ENCODE assay signal across 19 cellular contexts in genomic region chr5:142840591-142840990, GRCh38.
DNase-seq lines count a peak whose midpoint lies in the region; ATAC-seq and TF ChIP-seq lines count a peak whose summit lies in the region.
"Had no signal": no experiment of that assay in that cellular context is flagged by ENCODE, and none has a peak within 500 bp of the region (broad histone marks: within the 10 kb centered on the region; RNA-seq: fewer than 3 reads in every experiment).

No MANE protein-coding gene starts in this region.

- H3K4me3 Mint-ChIP-seq in stimulated activated naive CD8-positive, alpha-beta T cell treated with anti-CD3 and anti-CD28 coated beads, Interleukin-15, amount 100 ng/mL, for 72 hours, result no peak overlapping the region
- H3K4me3 Mint-ChIP-seq: activated CD8-positive, alpha-beta memory T cell treated with anti-CD3 and anti-CD28 coated beads, Interleukin-2, amount 10 ng/mL, durations not matched to agents 7 days and 5 days; GM23338; natural killer cell treated with Interleukin-12 subunit alpha and Interleukin-12 subunit beta and Interleukin-15 and Interleukin-18, amount 100 ng/mL, for 72 hours; T-helper 17 cell had no signal

- H3K4me3 ChIP-seq in heart left ventricle (no peak overlapping the region), neutrophil (ENCODE audit: low read depth in 1 of 2, low read length in 1 of 2) (no peak overlapping the region), aorta (ENCODE audit: low read length in 2 of 2) (no peak overlapping the region)
- H3K4me3 ChIP-seq: GM23338 had no signal

- H3K9me3 Mint-ChIP-seq in stimulated activated naive CD8-positive, alpha-beta T cell treated with anti-CD3 and anti-CD28 coated beads, Interleukin-15, amount 100 ng/mL, for 72 hours, result no peaks in the 10 kb centered on the region
- H3K9me3 Mint-ChIP-seq: GM23338; natural killer cell treated with Interleukin-12 subunit alpha and Interleukin-12 subunit beta and Interleukin-15 and Interleukin-18, amount 100 ng/mL, for 72 hours had no signal

- ATAC-seq in Right ventricle myocardium inferior, result peak; percentile 54
- peak in 1 of 4 donors; percentile 11 for ATAC-seq in heart left ventricle
- peak; percentile 66 for ATAC-seq in aorta (ENCODE audit: low FRiP score)
- ATAC-seq in stimulated activated naive CD8-positive, alpha-beta T cell treated with anti-CD3 and anti-CD28 coated beads, Interleukin-15, amount 100 ng/mL, for 72 hours, result no peak
- ATAC-seq: activated CD8-positive, alpha-beta memory T cell treated with anti-CD3 and anti-CD28 coated beads, Interleukin-2, amount 10 ng/mL, durations not matched to agents 7 days and 5 days; natural killer cell treated with Interleukin-12 subunit alpha and Interleukin-12 subunit beta and Interleukin-15 and Interleukin-18, amount 100 ng/mL, for 72 hours; T-helper 17 cell had no signal

- TF ChIP-seq CTCF in heart left ventricle (IDR thresholded peaks at IDR 0.05) (no peak), neutrophil (IDR thresholded peaks at IDR 0.05) (no peak)

- no peak for TF ChIP-seq POLR2A in heart left ventricle (IDR thresholded peaks at IDR 0.05)

- H3K27ac ChIP-seq in heart left ventricle (peak overlapping the region in 10 of 12 donors; percentile 2 to 68 (median 46)), neutrophil (peak overlapping the region; percentile 65), aorta (ENCODE audit: low read depth in 1 of 2, low read length in 2 of 2) (peak overlapping the region; percentile 44 to 67)
- H3K27ac ChIP-seq: C4-2B, RWPE1 had no signal

- H3K36me3 ChIP-seq in heart left ventricle (no peaks in the 10 kb centered on the region), neutrophil (no peaks in the 10 kb centered on the region), aorta (ENCODE audit: control insufficient read depth in 1 of 2, insufficient read depth in 2 of 2, low read length in 1 of 2) (no peaks in the 10 kb centered on the region)

- no peaks in the 10 kb centered on the region for H3K27me3 Mint-ChIP-seq in stimulated activated naive CD8-positive, alpha-beta T cell treated with anti-CD3 and anti-CD28 coated beads, Interleukin-15, amount 100 ng/mL, for 72 hours
- H3K27me3 Mint-ChIP-seq: progenitor cell of endocrine pancreas, T-helper 17 cell had no signal

- intact Hi-C loops in Right ventricle myocardium inferior (cut with DNase I), result loop anchor here (2.0 kb wide), 1 partner anchor 26 kb away; no protein-coding TSS in a partner anchor
- intact Hi-C loops in cardiac septum (cut with DNase I), result no loop called here
- intact Hi-C loops in heart left ventricle (cut with DNase I), result no loop called here
- intact Hi-C loops in aorta (cut with DNase I), result no loop called here

- H3K27me3 ChIP-seq in heart left ventricle, result no peaks in the 10 kb centered on the region
- no peaks in the 10 kb centered on the region for H3K27me3 ChIP-seq in neutrophil
- H3K27me3 ChIP-seq in aorta (ENCODE audit: control insufficient read depth in 1 of 2, insufficient read depth in 2 of 2, low read length in 1 of 2), result no peaks in the 10 kb centered on the region

- DNase-seq in Right ventricle myocardium inferior (ENCODE audit: missing footprints) (no peak), cardiac septum (ENCODE audit: low spot score) (no peak), heart left ventricle (no peak), aorta (no peak), RPMI8226 (no peak), NCI-H1694 treated with DMSO at 0.1 percent for 48 hours (lab: John Stamatoyannopoulos, UW) (no peak)
- no peak for DNase-seq in stimulated activated naive CD8-positive, alpha-beta T cell treated with anti-CD3 and anti-CD28 coated beads, Interleukin-15, amount 100 ng/mL, for 72 hours
- DNase-seq: activated CD8-positive, alpha-beta memory T cell treated with anti-CD3 and anti-CD28 coated beads, Interleukin-2, amount 10 ng/mL, durations not matched to agents 7 days and 5 days; DMS79; NCI-H2081 treated with DMSO at 0.1 percent for 48 hours; NCI-H748 treated with DMSO at 0.1 percent for 48 hours; stimulated activated CD4-positive, alpha-beta T cell treated with anti-CD3 and anti-CD28 coated beads, Interleukin-12 subunit alpha, Interleukin-12 subunit beta, amount 100 ng/mL, for 4 hours; T-helper 17 cell had no signal

- peaks cover 53% of the 10 kb centered on the region for H3K4me1 Mint-ChIP-seq in stimulated activated naive CD8-positive, alpha-beta T cell treated with anti-CD3 and anti-CD28 coated beads, Interleukin-15, amount 100 ng/mL, for 72 hours

- H3K4me1 ChIP-seq in heart left ventricle (peaks cover 12 to 95% (median 65%) of the 10 kb centered on the region in 12 donors), neutrophil (ENCODE audit: control insufficient read depth in 1 of 2, insufficient read depth in 1 of 2, low read depth in 1 of 2, low read length in 1 of 2) (peaks cover 35 to 61% of the 10 kb centered on the region in 2 experiments), aorta (ENCODE audit: control insufficient read depth in 1 of 2, insufficient read depth in 2 of 2, low read length in 2 of 2) (peaks cover 12 to 15% of the 10 kb centered on the region in 2 donors)

- WGBS in heart left ventricle, 4 donors, result 65 to 92% (median 86%) methylated on average over 2 of the region's 2 CpGs
- 68 to 69% methylated on average over 2 of the region's 2 CpGs for WGBS in aorta, 2 donors

- no peak overlapping the region for H3K27ac Mint-ChIP-seq in stimulated activated naive CD8-positive, alpha-beta T cell treated with anti-CD3 and anti-CD28 coated beads, Interleukin-15, amount 100 ng/mL, for 72 hours
- H3K27ac Mint-ChIP-seq: activated CD8-positive, alpha-beta memory T cell treated with anti-CD3 and anti-CD28 coated beads, Interleukin-2, amount 10 ng/mL, durations not matched to agents 7 days and 5 days; GM23338; natural killer cell treated with Interleukin-12 subunit alpha and Interleukin-12 subunit beta and Interleukin-15 and Interleukin-18, amount 100 ng/mL, for 72 hours; T-helper 17 cell had no signal

- H3K9me3 ChIP-seq in heart left ventricle, result no peaks in the 10 kb centered on the region
- no peaks in the 10 kb centered on the region for H3K9me3 ChIP-seq in neutrophil
- H3K9me3 ChIP-seq in aorta (ENCODE audit: control insufficient read depth, low read length), result no peaks in the 10 kb centered on the region
